Comparison of ENCODE assay signal across 2 cellular contexts in genomic region chr12:46389130-46389616, GRCh38.
TF ChIP-seq lines count a peak whose summit lies in the region.

No MANE protein-coding gene starts in this region.

TF ChIP-seq in SK-N-SH, 30 proteins besides CTCF, POLR2A, EP300 and RAD21 (continued from another document and continues in another):
- no peak for TF ChIP-seq IRF3 (IDR thresholded peaks at IDR 0.05; ENCODE audit: low read depth, low read length)
- TF ChIP-seq MEF2A (IDR thresholded peaks at IDR 0.05; ENCODE audit: borderline replicate concordance, low read depth): no peak
- no peak; the same call in 1 of the 2 replicates for TF ChIP-seq MAX (IDR thresholded peaks at IDR 0.05; ENCODE audit: low read depth)
- no peak for TF ChIP-seq NRF1 (IDR thresholded peaks at IDR 0.05; ENCODE audit: low read depth, low read length)
- peak; percentile 70; the same call in 1 of the 2 replicates for TF ChIP-seq RXRA (IDR thresholded peaks at IDR 0.05; ENCODE audit: borderline replicate concordance, low read depth)
- TF ChIP-seq GABPA (IDR thresholded peaks at IDR 0.05; ENCODE audit: low read depth): no peak
- TF ChIP-seq TAF1 (IDR thresholded peaks at IDR 0.05; ENCODE audit: borderline replicate concordance, low read depth, low read length): no peak
- TF ChIP-seq ELF1 (IDR thresholded peaks at IDR 0.05): no peak
- no peak for TF ChIP-seq REST (IDR thresholded peaks at IDR 0.05; ENCODE audit: low read depth, low read length)
- TF ChIP-seq RFX5 (IDR thresholded peaks at IDR 0.05; ENCODE audit: low read length): no peak
- TF ChIP-seq CHD2 (IDR thresholded peaks at IDR 0.05; ENCODE audit: low read length, partially characterized antibody): no peak
- peak; percentile 27; the same call in 1 of the 2 replicates for TF ChIP-seq POLR2AphosphoS5 (IDR thresholded peaks at IDR 0.05; ENCODE audit: low read depth, low read length)
- TF ChIP-seq PBX3 (IDR thresholded peaks at IDR 0.05): no peak
- TF ChIP-seq MXI1 (IDR thresholded peaks at IDR 0.05; ENCODE audit: low read depth, low read length): no peak
- TF ChIP-seq EZH2phosphoT487 (IDR thresholded peaks at IDR 0.05; ENCODE audit: borderline replicate concordance, low read depth): no peak
- TF ChIP-seq TCF12 (IDR thresholded peaks at IDR 0.05): peak; percentile 73; the same call in 1 of the 2 replicates
- no peak for TF ChIP-seq USF2 (IDR thresholded peaks at IDR 0.05; ENCODE audit: borderline replicate concordance, low read depth, low read length)
- TF ChIP-seq RCOR1 (IDR thresholded peaks at IDR 0.05; ENCODE audit: low read length): no peak
- no peak for TF ChIP-seq SIN3A (IDR thresholded peaks at IDR 0.05; ENCODE audit: borderline replicate concordance, low read depth, low read length)
- TF ChIP-seq USF1 (IDR thresholded peaks at IDR 0.05; ENCODE audit: borderline replicate concordance, low read depth): no peak
- no peak for TF ChIP-seq FOXM1 (IDR thresholded peaks at IDR 0.05; ENCODE audit: low read depth)

TF ChIP-seq in SK-N-SH treated with all-trans-retinoic acid at 6 μM for 48 hours, 23 proteins besides CTCF, POLR2A, EP300 and RAD21 (continued from another document):
- TF ChIP-seq TSHZ2 (CRISPR knock-in tag; IDR thresholded peaks at IDR 0.05) (no peak), ISL1 (CRISPR knock-in tag; IDR thresholded peaks at IDR 0.05) (no peak), GLIS3 (CRISPR knock-in tag; IDR thresholded peaks at IDR 0.05) (no peak), PPARA (CRISPR knock-in tag; IDR thresholded peaks at IDR 0.05; ENCODE audit: borderline replicate concordance) (no peak), ZNF8 (CRISPR knock-in tag; IDR thresholded peaks at IDR 0.05) (no peak), CREB5 (CRISPR knock-in tag; IDR thresholded peaks at IDR 0.05; ENCODE audit: low read depth) (no peak), TOX (CRISPR knock-in tag; IDR thresholded peaks at IDR 0.05; ENCODE audit: borderline replicate concordance) (no peak), CSRNP3 (CRISPR knock-in tag; IDR thresholded peaks at IDR 0.05) (no peak), SNAI2 (CRISPR knock-in tag; IDR thresholded peaks at IDR 0.05) (no peak), OSR1 (CRISPR knock-in tag; IDR thresholded peaks at IDR 0.05) (no peak), ZFP3 (CRISPR knock-in tag; IDR thresholded peaks at IDR 0.05) (no peak), TCF4 (CRISPR knock-in tag; IDR thresholded peaks at IDR 0.05; ENCODE audit: borderline replicate concordance) (no peak), ZNF565 (CRISPR knock-in tag; conservative IDR thresholded peaks at IDR 0.05; ENCODE audit: low read depth) (no peak), ESRRG (CRISPR knock-in tag; IDR thresholded peaks at IDR 0.05) (no peak)
TF ChIP-seq in SK-N-SH treated with all-trans-retinoic acid at 6 μM for 48 hours: peak in this region for 0.
